ENCODE assay signal across 1 cellular context in the genomic region with DNA sequence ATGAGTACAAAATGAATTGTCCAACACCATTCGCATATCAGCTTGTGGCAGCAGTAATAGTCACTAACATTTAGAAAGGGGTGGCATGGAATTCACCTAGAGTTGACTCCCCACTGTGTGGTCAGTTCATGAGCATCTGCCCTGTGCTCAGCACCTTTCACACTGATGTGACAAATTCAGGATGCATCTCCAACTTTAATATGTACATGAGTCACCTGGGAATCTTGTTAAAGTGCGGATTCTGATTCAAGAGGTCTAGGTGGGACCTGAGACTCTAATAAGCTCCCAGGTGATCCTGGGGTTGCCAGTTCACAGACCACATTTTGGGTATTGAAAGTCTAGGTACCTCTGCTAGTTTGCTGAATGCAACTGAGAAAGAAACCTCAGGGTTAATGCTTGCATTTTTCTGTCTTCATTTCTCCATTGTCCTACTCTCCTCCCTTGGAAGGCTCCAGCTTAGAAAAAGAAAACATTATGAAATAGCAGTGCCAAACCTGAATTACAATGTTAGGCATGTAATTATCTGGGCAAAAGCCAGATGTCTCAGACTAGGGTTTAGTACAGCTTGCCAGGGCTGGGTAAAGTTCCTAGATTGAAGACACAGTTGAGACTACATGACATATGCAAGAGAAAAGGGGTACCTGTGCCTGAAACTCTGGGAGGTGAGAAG.
TF ChIP-seq lines count a peak whose summit lies in the region.

No MANE protein-coding gene starts in this region.

TF ChIP-seq in HepG2, 621 proteins besides CTCF, POLR2A, EP300 and RAD21:
- TF ChIP-seq, protein P1, sequence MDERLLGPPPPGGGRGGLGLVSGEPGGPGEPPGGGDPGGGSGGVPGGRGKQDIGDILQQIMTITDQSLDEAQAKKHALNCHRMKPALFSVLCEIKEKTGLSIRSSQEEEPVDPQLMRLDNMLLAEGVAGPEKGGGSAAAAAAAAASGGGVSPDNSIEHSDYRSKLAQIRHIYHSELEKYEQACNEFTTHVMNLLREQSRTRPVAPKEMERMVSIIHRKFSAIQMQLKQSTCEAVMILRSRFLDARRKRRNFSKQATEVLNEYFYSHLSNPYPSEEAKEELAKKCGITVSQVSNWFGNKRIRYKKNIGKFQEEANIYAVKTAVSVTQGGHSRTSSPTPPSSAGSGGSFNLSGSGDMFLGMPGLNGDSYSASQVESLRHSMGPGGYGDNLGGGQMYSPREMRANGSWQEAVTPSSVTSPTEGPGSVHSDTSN (CRISPR knock-in tag; IDR thresholded peaks at IDR 0.05) = no peak
- TF ChIP-seq, protein P2, sequence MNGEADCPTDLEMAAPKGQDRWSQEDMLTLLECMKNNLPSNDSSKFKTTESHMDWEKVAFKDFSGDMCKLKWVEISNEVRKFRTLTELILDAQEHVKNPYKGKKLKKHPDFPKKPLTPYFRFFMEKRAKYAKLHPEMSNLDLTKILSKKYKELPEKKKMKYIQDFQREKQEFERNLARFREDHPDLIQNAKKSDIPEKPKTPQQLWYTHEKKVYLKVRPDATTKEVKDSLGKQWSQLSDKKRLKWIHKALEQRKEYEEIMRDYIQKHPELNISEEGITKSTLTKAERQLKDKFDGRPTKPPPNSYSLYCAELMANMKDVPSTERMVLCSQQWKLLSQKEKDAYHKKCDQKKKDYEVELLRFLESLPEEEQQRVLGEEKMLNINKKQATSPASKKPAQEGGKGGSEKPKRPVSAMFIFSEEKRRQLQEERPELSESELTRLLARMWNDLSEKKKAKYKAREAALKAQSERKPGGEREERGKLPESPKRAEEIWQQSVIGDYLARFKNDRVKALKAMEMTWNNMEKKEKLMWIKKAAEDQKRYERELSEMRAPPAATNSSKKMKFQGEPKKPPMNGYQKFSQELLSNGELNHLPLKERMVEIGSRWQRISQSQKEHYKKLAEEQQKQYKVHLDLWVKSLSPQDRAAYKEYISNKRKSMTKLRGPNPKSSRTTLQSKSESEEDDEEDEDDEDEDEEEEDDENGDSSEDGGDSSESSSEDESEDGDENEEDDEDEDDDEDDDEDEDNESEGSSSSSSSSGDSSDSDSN (CRISPR knock-in tag; IDR thresholded peaks at IDR 0.05) = no peak
- TF ChIP-seq ZNF788 (CRISPR knock-in tag; IDR thresholded peaks at IDR 0.05; ENCODE audit: borderline replicate concordance) = no peak
- no peak for TF ChIP-seq ZNF263 (CRISPR knock-in tag; IDR thresholded peaks at IDR 0.05)
- no peak for TF ChIP-seq ZNF841 (CRISPR knock-in tag; IDR thresholded peaks at IDR 0.05; ENCODE audit: borderline replicate concordance)
- no peak for TF ChIP-seq ARNTL (CRISPR knock-in tag; IDR thresholded peaks at IDR 0.05)
- no peak for TF ChIP-seq MEIS1 (CRISPR knock-in tag; IDR thresholded peaks at IDR 0.05; ENCODE audit: borderline replicate concordance)
- TF ChIP-seq, protein P3, sequence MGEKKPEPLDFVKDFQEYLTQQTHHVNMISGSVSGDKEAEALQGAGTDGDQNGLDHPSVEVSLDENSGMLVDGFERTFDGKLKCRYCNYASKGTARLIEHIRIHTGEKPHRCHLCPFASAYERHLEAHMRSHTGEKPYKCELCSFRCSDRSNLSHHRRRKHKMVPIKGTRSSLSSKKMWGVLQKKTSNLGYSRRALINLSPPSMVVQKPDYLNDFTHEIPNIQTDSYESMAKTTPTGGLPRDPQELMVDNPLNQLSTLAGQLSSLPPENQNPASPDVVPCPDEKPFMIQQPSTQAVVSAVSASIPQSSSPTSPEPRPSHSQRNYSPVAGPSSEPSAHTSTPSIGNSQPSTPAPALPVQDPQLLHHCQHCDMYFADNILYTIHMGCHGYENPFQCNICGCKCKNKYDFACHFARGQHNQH (CRISPR knock-in tag; IDR thresholded peaks at IDR 0.05) = no peak
